Comparison of ENCODE assay signal across 32 cellular contexts in the genomic region with DNA sequence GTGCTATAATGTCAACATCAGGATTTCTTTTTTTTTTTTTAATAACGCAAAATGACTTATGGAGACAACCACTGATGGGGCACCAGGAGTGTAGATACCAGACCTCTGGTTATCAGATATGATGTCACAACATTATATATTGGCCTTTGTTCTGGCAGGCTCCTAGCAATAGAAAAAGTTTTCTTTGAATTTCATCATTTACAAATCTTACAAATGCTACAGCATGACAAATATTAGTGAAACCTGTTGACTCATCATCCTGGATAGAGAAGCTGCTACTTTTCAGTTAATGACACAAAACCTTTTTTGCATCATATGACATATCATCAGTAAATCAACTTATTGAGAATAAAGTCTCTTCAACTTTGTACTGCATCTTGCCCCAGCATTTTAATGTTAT. TPM values are rescaled to one million over a fixed set of nuclear protein-coding genes. Genes with fewer than 3 reads are reported as not detected.
A peak's percentile ranks its signal among the peaks of the same experiment; 100 is the strongest.
DNase-seq lines count a peak whose midpoint lies in the region; ATAC-seq, FAIRE-seq and TF ChIP-seq lines count a peak whose summit lies in the region.
"Had no signal": no experiment of that assay in that cellular context is flagged by ENCODE, and none has a peak within 500 bp of the region (broad histone marks: within the 10 kb centered on the region; RNA-seq: fewer than 3 reads in every experiment).

No MANE protein-coding gene starts in this region.

- TF ChIP-seq EP300 in HepG2 (IDR thresholded peaks at IDR 0.05; ENCODE audit: low read depth in 2 of 2, low read length in 2 of 2) (no peak), HepG2 (CRISPR knock-in tag; IDR thresholded peaks at IDR 0.05; ENCODE audit: borderline replicate concordance) (no peak)

- H2AFZ ChIP-seq in HepG2 (ENCODE audit: low read length): no peak overlapping the region

- no peak for FAIRE-seq in HepG2 (lab: Jason Lieb, UNC)
- FAIRE-seq: GM12878, pancreas had no signal

- POLR2A ChIA-PET in HepG2 (lab: Yijun Ruan, JAX): no interaction called here

- H3K27me3 ChIP-seq in HepG2 (ENCODE audit: control insufficient read depth in 1 of 2, insufficient read depth in 2 of 2, low read length in 2 of 2) (no peaks in the 10 kb centered on the region), right lobe of liver (no peaks in the 10 kb centered on the region)
- H3K27me3 ChIP-seq: cardiac muscle cell, pancreas, upper lobe of right lung had no signal

- no peaks in the 10 kb centered on the region for H3K9me3 ChIP-seq in HepG2 (ENCODE audit: low read length)
- no peaks in the 10 kb centered on the region for H3K9me3 ChIP-seq in right lobe of liver
- H3K9me3 ChIP-seq: upper lobe of right lung had no signal

- BruUV-seq in HepG2 (replicated peaks; lab: Mats Ljungman, UMichigan): no TSS peak

- CTCF ChIA-PET in HepG2 (lab: Yijun Ruan, JAX; ENCODE audit: low intra/inter-chr PET ratio, low total read pairs): no interaction called here

- no peak for TF ChIP-seq RAD21 in HepG2 (CRISPR knock-in tag; IDR thresholded peaks at IDR 0.05)

- H3K4me1 ChIP-seq in HepG2 (ENCODE audit: insufficient read depth, low read length) (peaks cover 10% of the 10 kb centered on the region), right lobe of liver (peaks cover 0 to 13% (median 0%) of the 10 kb centered on the region in 4 donors)

- peaks cover 21% of the 10 kb centered on the region for H3K79me2 ChIP-seq in HepG2 (ENCODE audit: insufficient read depth, low read length)

- in situ Hi-C loops in HepG2 (cut with HindIII; ENCODE audit: extremely low pct_ligation_motif_present, low pct_unique_long_range_greater_than_20kb): no loop called here

- WGBS in HepG2 (ENCODE audit: low lambda C conversion rate): 96% methylated on average over 1 of the region's 1 CpG
- 90% methylated on average over 1 of the region's 1 CpG for WGBS in right lobe of liver (ENCODE audit: insufficient coverage, low coverage, low lambda C conversion rate, missing lambda C conversion rate)

- DNase-seq in activated CD4-positive, CD25-positive, alpha-beta regulatory T cell (lab: John Stamatoyannopoulos, UW): no peak
- DNase-seq in HepG2 (ENCODE audit: low spot score) (no peak), right lobe of liver (no peak), iris pigment epithelial cell (ENCODE audit: low read depth) (peak; percentile 4), cerebellar cortex (ENCODE audit: low spot score) (no peak), MV-4-11 (lab: John Stamatoyannopoulos, UW) (no peak), ureter (ENCODE audit: low spot score) (no peak)
- DNase-seq: activated gamma-delta T cell; anterior cingulate cortex; CD4-positive, CD25-positive, alpha-beta regulatory T cell; cortex of kidney; effector memory CD8-positive, alpha-beta T cell; hippocampal formation; Kasumi-1; NCI-H2171; NCI-H510A treated with DMSO at 0.1 percent for 48 hours; pancreas; PC-3; Right ventricle myocardium superior; stimulated activated CD4-positive, alpha-beta T cell treated with anti-CD3 and anti-CD28 coated beads, Interleukin-1b, Interleukin-23, amount 100 ng/mL, for 48 hours; stimulated activated CD8-positive, alpha-beta memory T cell treated with anti-CD3 and anti-CD28 coated beads, Interleukin-4, amount 100 ng/mL, for 48 hours; T-helper 2 cell; upper lobe of right lung had no signal

- H4K20me1 ChIP-seq in HepG2 (ENCODE audit: insufficient read depth, low read length): peaks cover 12% of the 10 kb centered on the region

- H3K36me3 ChIP-seq in HepG2 (replicated peaks in 1 of 2; ENCODE audit: control insufficient read depth in 1 of 2, insufficient read depth in 2 of 2, low read length in 2 of 2) (peaks cover 28 to 50% of the 10 kb centered on the region in 2 experiments), right lobe of liver (peaks cover 0 to 36% (median 15%) of the 10 kb centered on the region in 4 donors)

- no peak overlapping the region for H3K4me3 ChIP-seq in HepG2 (replicated peaks in 1 of 3; ENCODE audit: insufficient read depth in 1 of 3, low read depth in 2 of 3, low read length in 3 of 3)
- no peak overlapping the region for H3K4me3 ChIP-seq in right lobe of liver
- H3K4me3 ChIP-seq: cardiac muscle cell, GM12878, pancreas, smooth muscle cell, upper lobe of right lung had no signal

- ATAC-seq in activated CD4-positive, CD25-positive, alpha-beta regulatory T cell treated with anti-CD3 and anti-CD28 coated beads, Interleukin-2, amount 50 U/mL, for 24 hours: peak; percentile 77 to 92
- ATAC-seq in HepG2 (no peak), right lobe of liver (no peak)
- ATAC-seq: effector memory CD8-positive, alpha-beta T cell; esophagus mucosa; GM12878; pancreas; PC-3 had no signal

- H3K4me2 ChIP-seq in HepG2 (ENCODE audit: low read depth, low read length): no peak overlapping the region
- H3K4me2 ChIP-seq: smooth muscle cell had no signal

- no peak overlapping the region for H3K9ac ChIP-seq in HepG2 (ENCODE audit: insufficient read depth, low read depth, low read length)

- TF ChIP-seq POLR2A in HepG2 (IDR thresholded peaks at IDR 0.05; ENCODE audit: insufficient read depth in 1 of 2, low read depth in 2 of 2, low read length in 2 of 2) (no peak), right lobe of liver (IDR thresholded peaks at IDR 0.05) (no peak)

- intact Hi-C loops in HepG2 (cut with micrococcal nuclease; ENCODE audit: unreplicated experiment): no loop called here
- intact Hi-C loops in right lobe of liver (cut with DNase I): no loop called here

- no peak for TF ChIP-seq CTCF in HepG2 (CRISPR knock-in tag; IDR thresholded peaks at IDR 0.05)
- no peak for TF ChIP-seq CTCF in right lobe of liver (IDR thresholded peaks at IDR 0.05)

- H3K27ac ChIP-seq in HepG2 (ENCODE audit: extremely low read length, insufficient read depth, low read length) (no peak overlapping the region), right lobe of liver (no peak overlapping the region)
- H3K27ac ChIP-seq: 22Rv1, cardiac muscle cell, HL-60, pancreas had no signal

RNA-seq across cellular contexts. Expression of a gene that starts 6.1 kb away (rescaled TPM):
- total RNA-seq in HepG2 (2016; rRNA removed; fragmentation: Illumina TruSeq; extraction: Trizol): 69.1 and 102 TPM in 2 replicates
- 4.6 and 6.7 TPM in 2 replicates for total RNA-seq in HepG2 (2016; cell fraction: cytosol; rRNA removed; fragmentation: Illumina TruSeq; extraction: Trizol; ENCODE audit: low read depth)
- total RNA-seq in HepG2 (2016; cell fraction: insoluble cytoplasmic fraction; rRNA removed; fragmentation: Illumina TruSeq; extraction: Trizol): 71.0 and 103 TPM in 2 replicates
- 19.1 and 23.2 TPM in 2 replicates for total RNA-seq in HepG2 (2016; cell fraction: membrane; rRNA removed; fragmentation: Illumina TruSeq; extraction: Trizol)
- total RNA-seq in HepG2 (2016; cell fraction: nucleus; rRNA removed; fragmentation: Illumina TruSeq; extraction: Trizol): 67.8 and 71.7 TPM in 2 replicates
- polyA plus RNA-seq in HepG2 (2011; rRNA removed): 20.8 and 22.7 TPM in 2 replicates
- 23.4 and 44.4 TPM in 2 replicates for polyA plus RNA-seq in HepG2 (2011; cell fraction: cytosol; rRNA removed)
- 80.0 and 102 TPM in 2 replicates for polyA plus RNA-seq in HepG2 (2011; cell fraction: nucleus; rRNA removed)
- polyA plus RNA-seq in HepG2 (2012): 29.3 and 38.3 TPM in 2 replicates
- polyA plus RNA-seq in HepG2 (2016; cell fraction: cytosol; fragmentation: Illumina TruSeq; extraction: Trizol; ENCODE audit: low read depth): 1.6 and 2.0 TPM in 2 replicates
- polyA plus RNA-seq in HepG2 (2016; cell fraction: insoluble cytoplasmic fraction; fragmentation: Illumina TruSeq; extraction: Trizol; ENCODE audit: low read depth): 67.9 and 69.4 TPM in 2 replicates
- polyA plus RNA-seq in HepG2 (2016; cell fraction: membrane; fragmentation: Illumina TruSeq; extraction: Trizol; ENCODE audit: low read depth): 6.6 and 7.6 TPM in 2 replicates
- polyA plus RNA-seq in HepG2 (2016; cell fraction: nucleus; fragmentation: Illumina TruSeq; extraction: Trizol; ENCODE audit: insufficient read depth, low read depth): 48.7 and 49.4 TPM in 2 replicates
- polyA minus RNA-seq in HepG2 (2011; rRNA and poly(A)+ RNA removed; ENCODE audit: low replicate concordance): 22.2 and 83.8 TPM in 2 replicates
- polyA minus RNA-seq in HepG2 (2011; cell fraction: cytosol; rRNA and poly(A)+ RNA removed): 34.7 and 43.5 TPM in 2 replicates
- 128 and 146 TPM in 2 replicates for polyA minus RNA-seq in HepG2 (2011; cell fraction: nucleus; rRNA and poly(A)+ RNA removed)
- total RNA-seq in right lobe of liver: 10 to 100 TPM; 13.5 to 26.4 (median 16.5) TPM
- total RNA-seq in ureter: 46.9 TPM

RNA-seq across cellular contexts. Expression of a gene that starts 28.3 kb away (rescaled TPM):
- total RNA-seq in HepG2 (2016; rRNA removed; fragmentation: Illumina TruSeq; extraction: Trizol): 108 and 125 TPM in 2 replicates
- total RNA-seq in HepG2 (2016; cell fraction: cytosol; rRNA removed; fragmentation: Illumina TruSeq; extraction: Trizol; ENCODE audit: low read depth): 16.9 and 17.5 TPM in 2 replicates
- 103 and 128 TPM in 2 replicates for total RNA-seq in HepG2 (2016; cell fraction: insoluble cytoplasmic fraction; rRNA removed; fragmentation: Illumina TruSeq; extraction: Trizol)
- total RNA-seq in HepG2 (2016; cell fraction: membrane; rRNA removed; fragmentation: Illumina TruSeq; extraction: Trizol): 55.2 and 56.2 TPM in 2 replicates
- total RNA-seq in HepG2 (2016; cell fraction: nucleus; rRNA removed; fragmentation: Illumina TruSeq; extraction: Trizol): 194 and 207 TPM in 2 replicates
- 74.0 and 84.3 TPM in 2 replicates for polyA plus RNA-seq in HepG2 (2011; rRNA removed)
- 50.4 and 63.7 TPM in 2 replicates for polyA plus RNA-seq in HepG2 (2011; cell fraction: cytosol; rRNA removed)
- polyA plus RNA-seq in HepG2 (2011; cell fraction: nucleus; rRNA removed): 123 and 153 TPM in 2 replicates
- polyA plus RNA-seq in HepG2 (2012): 99.7 and 110 TPM in 2 replicates
- 14.1 and 15.2 TPM in 2 replicates for polyA plus RNA-seq in HepG2 (2016; cell fraction: cytosol; fragmentation: Illumina TruSeq; extraction: Trizol; ENCODE audit: low read depth)
- 156 and 162 TPM in 2 replicates for polyA plus RNA-seq in HepG2 (2016; cell fraction: insoluble cytoplasmic fraction; fragmentation: Illumina TruSeq; extraction: Trizol; ENCODE audit: low read depth)
- 43.7 and 47.6 TPM in 2 replicates for polyA plus RNA-seq in HepG2 (2016; cell fraction: membrane; fragmentation: Illumina TruSeq; extraction: Trizol; ENCODE audit: low read depth)
- polyA plus RNA-seq in HepG2 (2016; cell fraction: nucleus; fragmentation: Illumina TruSeq; extraction: Trizol; ENCODE audit: insufficient read depth, low read depth): 215 and 247 TPM in 2 replicates
- polyA minus RNA-seq in HepG2 (2011; rRNA and poly(A)+ RNA removed; ENCODE audit: low replicate concordance): 0.82 and 141 TPM in 2 replicates
- 18.3 and 32.4 TPM in 2 replicates for polyA minus RNA-seq in HepG2 (2011; cell fraction: cytosol; rRNA and poly(A)+ RNA removed)
- polyA minus RNA-seq in HepG2 (2011; cell fraction: nucleus; rRNA and poly(A)+ RNA removed): 204 and 288 TPM in 2 replicates
- 100 to 1,000 TPM in 1 of 6 experiments, 10 to 100 TPM in 5; 24.5 to 109 (median 57.9) TPM for total RNA-seq in right lobe of liver
- total RNA-seq in ureter: 30.6 TPM

RNA-seq across cellular contexts. Expression of a gene that starts 38.0 kb away (rescaled TPM):
- 0.71 and 1.1 TPM in 2 replicates for total RNA-seq in HepG2 (2016; rRNA removed; fragmentation: Illumina TruSeq; extraction: Trizol)
- total RNA-seq in HepG2 (2016; cell fraction: cytosol; rRNA removed; fragmentation: Illumina TruSeq; extraction: Trizol; ENCODE audit: low read depth): 0.26 and 0.91 TPM in 2 replicates
- total RNA-seq in HepG2 (2016; cell fraction: insoluble cytoplasmic fraction; rRNA removed; fragmentation: Illumina TruSeq; extraction: Trizol): 0.80 and 0.82 TPM in 2 replicates
- total RNA-seq in HepG2 (2016; cell fraction: membrane; rRNA removed; fragmentation: Illumina TruSeq; extraction: Trizol): 0.69 and 0.80 TPM in 2 replicates
- 1.1 and 1.6 TPM in 2 replicates for total RNA-seq in HepG2 (2016; cell fraction: nucleus; rRNA removed; fragmentation: Illumina TruSeq; extraction: Trizol)
- polyA plus RNA-seq in HepG2 (2011; rRNA removed): 0.73 and 0.77 TPM in 2 replicates
- polyA plus RNA-seq in HepG2 (2011; cell fraction: cytosol; rRNA removed): 0.44 and 0.97 TPM in 2 replicates
- 0.40 and 1.1 TPM in 2 replicates for polyA plus RNA-seq in HepG2 (2011; cell fraction: nucleus; rRNA removed)
- 0.68 and 0.71 TPM in 2 replicates for polyA plus RNA-seq in HepG2 (2012)
- polyA plus RNA-seq in HepG2 (2016; cell fraction: cytosol; fragmentation: Illumina TruSeq; extraction: Trizol; ENCODE audit: low read depth): 0.17 and 0.42 TPM in 2 replicates
- 0.75 and 0.91 TPM in 2 replicates for polyA plus RNA-seq in HepG2 (2016; cell fraction: insoluble cytoplasmic fraction; fragmentation: Illumina TruSeq; extraction: Trizol; ENCODE audit: low read depth)
- polyA plus RNA-seq in HepG2 (2016; cell fraction: membrane; fragmentation: Illumina TruSeq; extraction: Trizol; ENCODE audit: low read depth): 0.35 and 0.45 TPM in 2 replicates
- 0.93 and 1.4 TPM in 2 replicates for polyA plus RNA-seq in HepG2 (2016; cell fraction: nucleus; fragmentation: Illumina TruSeq; extraction: Trizol; ENCODE audit: insufficient read depth, low read depth)
- 0.84 TPM in 1 of 2 replicates, not detected in the other for polyA minus RNA-seq in HepG2 (2011; rRNA and poly(A)+ RNA removed; ENCODE audit: low replicate concordance)
- 0.30 TPM in 1 of 2 replicates, not detected in the other for polyA minus RNA-seq in HepG2 (2011; cell fraction: cytosol; rRNA and poly(A)+ RNA removed)
- polyA minus RNA-seq in HepG2 (2011; cell fraction: nucleus; rRNA and poly(A)+ RNA removed): 0.77 and 0.87 TPM in 2 replicates
- total RNA-seq in right lobe of liver: 10 to 100 TPM in 1 of 6 experiments, 1 to 10 TPM in 4, under 1 TPM in 1; 0.90 to 11.1 (median 1.6) TPM
- 1.4 TPM for total RNA-seq in ureter
- total RNA-seq: cardiac muscle cell; CD4-positive, CD25-positive, alpha-beta regulatory T cell; Daoy; neural crest cell; PC-3; Right ventricle myocardium superior; smooth muscle cell had no signal
- polyA plus RNA-seq: cardiac muscle cell, smooth muscle cell had no signal

Comparison
In these comparisons a context has a peak if more than half of its experiments do, and no peak if none do; other contexts are left out.
1. ATAC-seq: peak in activated CD4-positive, CD25-positive, alpha-beta regulatory T cell treated with anti-CD3 and anti-CD28 coated beads, Interleukin-2, amount 50 U/mL, for 24 hours (2 of 2); none in HepG2 (single experiment) and right lobe of liver (0 of 4).